Comparison of ENCODE assay signal across 10 cellular contexts in genomic region chr3:37741644-37742043, GRCh38.
DNase-seq lines count a peak whose midpoint lies in the region; ATAC-seq, FAIRE-seq and TF ChIP-seq lines count a peak whose summit lies in the region.
"Had no signal": no experiment of that assay in that cellular context is flagged by ENCODE, and none has a peak within 500 bp of the region (broad histone marks: within the 10 kb centered on the region; RNA-seq: fewer than 3 reads in every experiment).

No MANE protein-coding gene starts in this region.

- 0 out of 2 replicates have a peak, but pooled peaks cover 5% of the 10 kb centered on the region for H3K4me1 Mint-ChIP-seq in WTC11
- peaks cover 50% of the 10 kb centered on the region for H3K4me1 Mint-ChIP-seq in type B pancreatic cell (ENCODE audit: unreplicated experiment)
- H3K4me1 Mint-ChIP-seq: CD4-positive, CD25-positive, alpha-beta regulatory T cell had no signal

- CTCF ChIA-PET in WTC11 (lab: Charles Lee): interaction anchor here (0.6 to 1.1 kb wide), 2 partner anchors 29 to 37 kb away, joined by 3 read pairs; no protein-coding TSS in a partner anchor

- H3K36me3 Mint-ChIP-seq in WTC11 (no peaks in the 10 kb centered on the region), type B pancreatic cell (peaks cover 23% of the 10 kb centered on the region)
- H3K36me3 Mint-ChIP-seq: CD4-positive, CD25-positive, alpha-beta regulatory T cell had no signal

- no peaks in the 10 kb centered on the region for H3K9me3 Mint-ChIP-seq in WTC11
- H3K9me3 Mint-ChIP-seq in type B pancreatic cell: no peaks in the 10 kb centered on the region

- no peak for FAIRE-seq in GM12891 (lab: Jason Lieb, UNC)
- FAIRE-seq: astrocyte had no signal

- TF ChIP-seq CTCF in WTC11 (IDR thresholded peaks at IDR 0.05) (no peak), type B pancreatic cell (conservative IDR thresholded peaks at IDR 0.05) (peak; percentile 36)

- DNase-seq in NCI-H524 (lab: John Stamatoyannopoulos, UW) (peak; percentile 31 to 71), NCI-H524 treated with DMSO at 0.1 percent for 48 hours (lab: John Stamatoyannopoulos, UW) (no peak), WTC11 (ENCODE audit: low spot score) (no peak), iPS-NIHi11 (ENCODE audit: low spot score) (peak; percentile 18), type B pancreatic cell (ENCODE audit: extremely low spot score, unreplicated experiment) (no peak), NCI-H1694 (lab: John Stamatoyannopoulos, UW) (no peak), GM12891 (ENCODE audit: insufficient read length, low spot score) (no peak), NCI-H1105 (lab: John Stamatoyannopoulos, UW) (no peak)
- DNase-seq: CD4-positive, CD25-positive, alpha-beta regulatory T cell had no signal

- TF ChIP-seq POLR2A in GM12891 (IDR thresholded peaks at IDR 0.05; ENCODE audit: low read depth, low read length): no peak

- H3K27ac Mint-ChIP-seq in WTC11: no peak overlapping the region
- H3K27ac Mint-ChIP-seq in type B pancreatic cell: peak overlapping the region; percentile 34
- H3K27ac Mint-ChIP-seq: CD4-positive, CD25-positive, alpha-beta regulatory T cell had no signal

- no peaks in the 10 kb centered on the region; the same call in 1 of the 2 replicates for H3K27me3 Mint-ChIP-seq in WTC11 (ENCODE audit: low read depth)
- H3K27me3 Mint-ChIP-seq in type B pancreatic cell: peaks cover 8% of the 10 kb centered on the region

- peak; percentile 53 for ATAC-seq in WTC11

- POLR2A ChIA-PET in WTC11 (lab: Charles Lee): no interaction called here

- H3K4me3 Mint-ChIP-seq in WTC11: no peak overlapping the region
- no peak overlapping the region for H3K4me3 Mint-ChIP-seq in type B pancreatic cell
- H3K4me3 Mint-ChIP-seq: CD4-positive, CD25-positive, alpha-beta regulatory T cell had no signal

TF ChIP-seq in WTC11, 78 proteins besides CTCF, POLR2A, EP300 and RAD21:
- TF ChIP-seq, protein P1, sequence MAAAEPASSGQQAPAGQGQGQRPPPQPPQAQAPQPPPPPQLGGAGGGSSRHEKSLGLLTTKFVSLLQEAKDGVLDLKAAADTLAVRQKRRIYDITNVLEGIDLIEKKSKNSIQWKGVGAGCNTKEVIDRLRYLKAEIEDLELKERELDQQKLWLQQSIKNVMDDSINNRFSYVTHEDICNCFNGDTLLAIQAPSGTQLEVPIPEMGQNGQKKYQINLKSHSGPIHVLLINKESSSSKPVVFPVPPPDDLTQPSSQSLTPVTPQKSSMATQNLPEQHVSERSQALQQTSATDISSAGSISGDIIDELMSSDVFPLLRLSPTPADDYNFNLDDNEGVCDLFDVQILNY (CRISPR knock-in tag; IDR thresholded peaks at IDR 0.05): no peak
- TF ChIP-seq FOXJ3 (CRISPR knock-in tag; IDR thresholded peaks at IDR 0.05; ENCODE audit: borderline replicate concordance) (no peak), ZBTB21 (CRISPR knock-in tag; IDR thresholded peaks at IDR 0.05; ENCODE audit: borderline replicate concordance) (no peak), CREM (CRISPR knock-in tag; IDR thresholded peaks at IDR 0.05) (no peak)

TF ChIP-seq in GM12891, 5 proteins besides CTCF, POLR2A, EP300 and RAD21:
- no peak for TF ChIP-seq SPI1 (IDR thresholded peaks at IDR 0.05; ENCODE audit: low read depth, low read length)
- no peak for TF ChIP-seq POLR2AphosphoS5 (IDR thresholded peaks at IDR 0.05; ENCODE audit: low read depth, low read length)
- TF ChIP-seq POU2F2 (IDR thresholded peaks at IDR 0.05; ENCODE audit: low read depth, low read length): no peak
- TF ChIP-seq PAX5 (IDR thresholded peaks at IDR 0.05; ENCODE audit: insufficient read depth, low read length, severe bottlenecking): no peak
- no peak for TF ChIP-seq TAF1 (IDR thresholded peaks at IDR 0.05; ENCODE audit: low read depth, low read length)

Comparison
In these comparisons a context has a peak if more than half of its experiments do, and no peak if none do; other contexts are left out.
1. DNase-seq: peak in NCI-H524 (2 of 2) and iPS-NIHi11 (single experiment); none in NCI-H524 treated with DMSO at 0.1 percent for 48 hours (single experiment), WTC11 (single experiment), type B pancreatic cell (single experiment), NCI-H1694 (single experiment), GM12891 (single experiment) and NCI-H1105 (single experiment).